ENCODE assay signal across 11 cellular contexts in the genomic region with DNA sequence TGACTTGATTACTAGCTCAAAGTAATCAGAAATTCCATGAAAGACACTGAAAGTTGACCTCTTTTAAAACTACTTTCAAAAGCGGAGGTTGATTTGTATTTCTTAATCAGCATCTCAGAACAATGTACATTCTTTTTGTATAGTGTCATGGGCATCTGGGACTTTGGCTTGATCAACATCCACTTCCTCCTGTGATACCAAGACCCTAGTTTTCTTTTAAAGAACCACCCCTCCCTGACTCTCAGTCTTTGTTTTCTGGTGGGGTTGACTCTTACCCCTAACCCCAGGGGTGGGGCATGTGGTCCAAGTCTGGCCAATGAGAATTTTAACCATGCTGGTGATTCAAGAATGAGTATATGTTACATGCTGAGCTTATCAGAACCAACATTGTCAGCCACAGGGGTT. TPM values are rescaled to one million over a fixed set of nuclear protein-coding genes. Genes with fewer than 3 reads are reported as not detected.
A peak's percentile ranks its signal among the peaks of the same experiment; 100 is the strongest.
DNase-seq lines count a peak whose midpoint lies in the region; ATAC-seq and TF ChIP-seq lines count a peak whose summit lies in the region.
"Had no signal": no experiment of that assay in that cellular context is flagged by ENCODE, and none has a peak within 500 bp of the region (broad histone marks: within the 10 kb centered on the region; RNA-seq: fewer than 3 reads in every experiment).

No MANE protein-coding gene starts in this region.

- no peak overlapping the region for H4K8ac ChIP-seq in neuronal stem cell (ENCODE audit: low read depth, low read length)

- no peaks in the 10 kb centered on the region for H3K36me3 ChIP-seq in Panc1 (ENCODE audit: control insufficient read depth, insufficient read depth, low read length)
- no peaks in the 10 kb centered on the region for H3K36me3 ChIP-seq in neuronal stem cell (replicated peaks in 1 of 2; ENCODE audit: control insufficient read depth in 2 of 2, insufficient read depth in 2 of 2, low read length in 2 of 2)
- H3K36me3 ChIP-seq: Peyer's patch, upper lobe of left lung had no signal

- H2AK5ac ChIP-seq in neuronal stem cell (ENCODE audit: low read depth, low read length): no peak overlapping the region

- no peak overlapping the region for H3K4me2 ChIP-seq in neuronal stem cell (ENCODE audit: insufficient read depth, low read length, poor library complexity, severe bottlenecking)

- ATAC-seq in Panc1: peak; percentile 67

- no peaks in the 10 kb centered on the region; the same call in 1 of the 2 replicates for H3K9me3 ChIP-seq in Panc1 (ENCODE audit: control insufficient read depth, insufficient read depth, low read depth, low read length)
- H3K9me3 ChIP-seq in neuronal stem cell (replicated peaks in 1 of 2; ENCODE audit: control insufficient read depth in 2 of 2, insufficient read depth in 1 of 2, low read depth in 1 of 2, low read length in 2 of 2): no peaks in the 10 kb centered on the region
- H3K9me3 ChIP-seq: Peyer's patch, upper lobe of left lung had no signal

- CTCF ChIA-PET in Panc1 (lab: Charles Lee): interaction anchor here (0.6 kb wide), 1 partner anchor 671 kb away, joined by 3 read pairs; no protein-coding TSS in a partner anchor

- H2BK12ac ChIP-seq in neuronal stem cell (ENCODE audit: low read length): no peak overlapping the region

- H2BK15ac ChIP-seq in neuronal stem cell (ENCODE audit: low read length): no peak overlapping the region

- POLR2A ChIA-PET in Panc1 (lab: Charles Lee): interaction anchor here (0.7 kb wide), 1 partner anchor 88 kb away, joined by 7 read pairs; no protein-coding TSS in a partner anchor

- H3K27me3 ChIP-seq in Panc1 (ENCODE audit: control insufficient read depth, insufficient read depth, low read length): no peaks in the 10 kb centered on the region
- H3K27me3 ChIP-seq in neuronal stem cell (ENCODE audit: control insufficient read depth in 3 of 3, insufficient read depth in 3 of 3, low read depth in 1 of 3, low read length in 3 of 3): no peaks in the 10 kb centered on the region
- H3K27me3 ChIP-seq: Peyer's patch, upper lobe of left lung had no signal

- H2BK5ac ChIP-seq in neuronal stem cell (ENCODE audit: low read length): no peak overlapping the region

- no peak overlapping the region for H3K9ac ChIP-seq in neuronal stem cell (ENCODE audit: low read depth, low read length, poor library complexity)

- DNase-seq in Daoy (ENCODE audit: low read depth) (peak; percentile 92), Panc1 (ENCODE audit: low read depth, low spot score) (no peak), epithelial cell of prostate (ENCODE audit: low read depth, low spot score) (no peak), neuronal stem cell (ENCODE audit: low spot score) (no peak), DMS153 (lab: John Stamatoyannopoulos, UW) (no peak), NK-92 (lab: John Stamatoyannopoulos, UW; ENCODE audit: unreplicated experiment) (no peak)
- no peak for DNase-seq in activated naive CD4-positive, alpha-beta T cell (lab: John Stamatoyannopoulos, UW)
- no peak for DNase-seq in activated CD8-positive, alpha-beta memory T cell treated with anti-CD3 and anti-CD28 coated beads, Interleukin-2, amount 50 U/mL, for 48 hours
- DNase-seq: NCI-H1092, Peyer's patch, upper lobe of left lung had no signal

- no peak for TF ChIP-seq CTCF in Panc1 (IDR thresholded peaks at IDR 0.05)

- no peak overlapping the region for H3K4ac ChIP-seq in neuronal stem cell (ENCODE audit: low read length)

- no peak overlapping the region for H2BK120ac ChIP-seq in neuronal stem cell (ENCODE audit: low read depth, low read length)

- H3K18ac ChIP-seq in neuronal stem cell (ENCODE audit: low read length): no peak overlapping the region

- H3K4me1 ChIP-seq in Panc1 (ENCODE audit: control insufficient read depth, insufficient read depth, low read length) (no peaks in the 10 kb centered on the region; the same call in 1 of the 2 replicates), neuronal stem cell (ENCODE audit: control insufficient read depth in 2 of 2, insufficient read depth in 1 of 2, low read depth in 1 of 2, low read length in 2 of 2) (peaks cover 2 to 7% of the 10 kb centered on the region in 2 donors)
- H3K4me1 ChIP-seq: Peyer's patch had no signal

- H3K79me1 ChIP-seq in neuronal stem cell (ENCODE audit: low read depth, low read length): no peaks in the 10 kb centered on the region

- H4K91ac ChIP-seq in neuronal stem cell (ENCODE audit: low read depth, low read length, poor library complexity): no peak overlapping the region

- BruUV-seq in Panc1 (replicated peaks; lab: Mats Ljungman, UMichigan): no TSS peak

- H3K4me3 ChIP-seq in Panc1 (ENCODE audit: low read depth in 2 of 2, low read length in 2 of 2): no peak overlapping the region
- H3K4me3 ChIP-seq in neuronal stem cell (ENCODE audit: low read length in 2 of 2): no peak overlapping the region
- H3K4me3 ChIP-seq: Peyer's patch, upper lobe of left lung had no signal

- H2AFZ ChIP-seq in neuronal stem cell (ENCODE audit: low read length): peak overlapping the region; percentile 44

- no CpG with 5 or more reads among the region's 1 CpG for WGBS in neuronal stem cell (ENCODE audit: extremely low coverage in 2 of 2, insufficient read length in 2 of 2, insufficient replicate concordance in 1 of 2), 2 donors

- intact Hi-C loops in Panc1 (cut with micrococcal nuclease; ENCODE audit: unreplicated experiment): no loop called here

- no peak overlapping the region for H3K14ac ChIP-seq in neuronal stem cell (ENCODE audit: low read length)

- H3K27ac ChIP-seq in Panc1 (ENCODE audit: low read length) (peak overlapping the region; percentile 45), epithelial cell of prostate (peak overlapping the region; percentile 77), neuronal stem cell (replicated peaks; ENCODE audit: low read length) (no peak overlapping the region)
- H3K27ac ChIP-seq: Peyer's patch had no signal

- in situ Hi-C loops in Panc1 (cut with HindIII; ENCODE audit: low pct_unique_long_range_greater_than_20kb, low sequenced_read_pairs): no loop called here

- H3K23ac ChIP-seq in neuronal stem cell (ENCODE audit: low read depth, low read length, poor library complexity): no peak overlapping the region

RNA-seq across cellular contexts. Expression of gene IRF2BP2, which starts 21.7 kb away (rescaled TPM):
- total RNA-seq in Daoy (2014; rRNA removed; shearing (Covaris generic)): 50.6 and 51.9 TPM in 2 replicates
- 187 TPM for total RNA-seq in Panc1 (2021; ENCODE audit: unreplicated experiment)
- polyA plus RNA-seq in Panc1 (2012; ENCODE audit: insufficient read length): 155 TPM
- 28.8 TPM for polyA plus RNA-seq in neuronal stem cell (2013, experiment 1 of 2)
- 29.3 TPM for polyA plus RNA-seq in neuronal stem cell (2013, experiment 2 of 2)
